In genomic region chr17:35171834-35172233, GRCh38 we compare ENCODE assay signal across 1 cellular context.
TF ChIP-seq lines count a peak whose summit lies in the region.

No MANE protein-coding gene starts in this region.

TF ChIP-seq in IMR-90, 13 proteins besides CTCF, POLR2A, EP300 and RAD21:
- TF ChIP-seq, protein P1, sequence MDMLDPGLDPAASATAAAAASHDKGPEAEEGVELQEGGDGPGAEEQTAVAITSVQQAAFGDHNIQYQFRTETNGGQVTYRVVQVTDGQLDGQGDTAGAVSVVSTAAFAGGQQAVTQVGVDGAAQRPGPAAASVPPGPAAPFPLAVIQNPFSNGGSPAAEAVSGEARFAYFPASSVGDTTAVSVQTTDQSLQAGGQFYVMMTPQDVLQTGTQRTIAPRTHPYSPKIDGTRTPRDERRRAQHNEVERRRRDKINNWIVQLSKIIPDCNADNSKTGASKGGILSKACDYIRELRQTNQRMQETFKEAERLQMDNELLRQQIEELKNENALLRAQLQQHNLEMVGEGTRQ (IDR thresholded peaks at IDR 0.05; ENCODE audit: low read depth, low read length): peak; percentile 38; the same call in 1 of the 2 replicates
- peak; percentile 79 for TF ChIP-seq CEBPB (IDR thresholded peaks at IDR 0.05; ENCODE audit: low read depth, low read length)
- TF ChIP-seq NFE2L2 (IDR thresholded peaks at IDR 0.05; ENCODE audit: low read depth, low read length): no peak
TF ChIP-seq in IMR-90: peak in this region for 2.
